Comparison of ENCODE assay signal across 1 cellular context in the genomic region with DNA sequence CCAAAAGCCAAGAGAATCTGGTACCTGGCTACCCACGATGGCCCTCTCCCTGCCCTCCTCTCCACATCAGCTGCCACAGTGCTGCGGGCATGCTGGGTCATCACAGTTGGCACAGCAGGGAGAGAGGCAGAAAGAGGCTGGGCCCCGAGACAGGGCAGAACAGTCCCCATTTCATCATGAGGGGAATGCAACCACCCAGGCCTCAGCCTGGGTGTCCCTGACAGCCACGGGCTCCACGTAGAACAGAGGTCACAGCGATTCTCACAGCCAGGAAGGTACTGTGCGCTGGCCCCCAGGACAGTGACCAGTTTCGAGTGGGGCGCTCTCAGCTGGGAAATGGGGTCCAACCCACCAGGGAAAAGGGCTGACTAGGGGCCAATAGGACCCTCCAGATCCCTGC.
TF ChIP-seq lines count a peak whose summit lies in the region.

No MANE protein-coding gene starts in this region.

TF ChIP-seq in IMR-90, 13 proteins besides CTCF, POLR2A, EP300 and RAD21:
- TF ChIP-seq SMC3 (IDR thresholded peaks at IDR 0.05; ENCODE audit: low read depth, low read length) (no peak), MAZ (IDR thresholded peaks at IDR 0.05; ENCODE audit: borderline replicate concordance, low read depth, low read length) (no peak), NFE2L2 (IDR thresholded peaks at IDR 0.05; ENCODE audit: low read depth, low read length) (no peak), MXI1 (IDR thresholded peaks at IDR 0.05; ENCODE audit: borderline replicate concordance, low read depth, low read length) (no peak), RCOR1 (IDR thresholded peaks at IDR 0.05; ENCODE audit: insufficient replicate concordance, low read length) (no peak), USF2 (IDR thresholded peaks at IDR 0.05; ENCODE audit: low read depth, low read length) (no peak), RFX5 (IDR thresholded peaks at IDR 0.05; ENCODE audit: low read depth, low read length) (no peak), MAFK (IDR thresholded peaks at IDR 0.05; ENCODE audit: low read depth, low read length) (no peak), FOS (IDR thresholded peaks at IDR 0.05; ENCODE audit: low read depth, low read length) (no peak), CEBPB (IDR thresholded peaks at IDR 0.05; ENCODE audit: low read depth, low read length) (no peak)
- TF ChIP-seq, protein P1, sequence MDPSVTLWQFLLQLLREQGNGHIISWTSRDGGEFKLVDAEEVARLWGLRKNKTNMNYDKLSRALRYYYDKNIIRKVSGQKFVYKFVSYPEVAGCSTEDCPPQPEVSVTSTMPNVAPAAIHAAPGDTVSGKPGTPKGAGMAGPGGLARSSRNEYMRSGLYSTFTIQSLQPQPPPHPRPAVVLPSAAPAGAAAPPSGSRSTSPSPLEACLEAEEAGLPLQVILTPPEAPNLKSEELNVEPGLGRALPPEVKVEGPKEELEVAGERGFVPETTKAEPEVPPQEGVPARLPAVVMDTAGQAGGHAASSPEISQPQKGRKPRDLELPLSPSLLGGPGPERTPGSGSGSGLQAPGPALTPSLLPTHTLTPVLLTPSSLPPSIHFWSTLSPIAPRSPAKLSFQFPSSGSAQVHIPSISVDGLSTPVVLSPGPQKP (IDR thresholded peaks at IDR 0.05; ENCODE audit: borderline replicate concordance, low read depth, low read length), result no peak
